In the genomic region with DNA sequence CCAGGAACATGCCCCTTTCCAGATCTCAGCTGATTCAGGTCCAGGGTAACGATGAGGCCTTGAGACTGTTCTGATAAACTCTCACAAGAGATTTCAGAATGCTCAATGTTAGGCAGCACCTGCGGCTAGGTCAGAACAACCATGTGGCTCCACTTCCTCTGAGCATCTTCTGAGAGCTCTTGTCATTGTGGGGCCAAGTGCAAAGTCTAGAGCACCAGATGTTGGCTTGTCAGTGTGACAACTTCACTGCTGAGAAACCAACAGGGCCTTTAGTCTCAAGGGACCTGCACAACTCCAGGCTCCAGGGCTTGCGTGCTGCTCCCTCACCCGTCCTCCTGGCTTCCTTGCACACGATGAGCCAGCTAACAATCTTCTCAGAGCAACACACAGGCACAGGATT, we compare ENCODE assay signal across 15 cellular contexts. TPM values are rescaled to one million over a fixed set of nuclear protein-coding genes. Genes with fewer than 3 reads are reported as not detected.
DNase-seq lines count a peak whose midpoint lies in the region; ATAC-seq and TF ChIP-seq lines count a peak whose summit lies in the region.
"Had no signal": no experiment of that assay in that cellular context is flagged by ENCODE, and none has a peak within 500 bp of the region (broad histone marks: within the 10 kb centered on the region; RNA-seq: fewer than 3 reads in every experiment).

No MANE protein-coding gene starts in this region.

- H3K4me3 ChIP-seq in Jurkat, Clone E6-1 (ENCODE audit: low read length): no peak overlapping the region
- H3K4me3 ChIP-seq: mucosa of descending colon, ovary, suprapubic skin had no signal

- TF ChIP-seq CTCF in CD4-positive, alpha-beta T cell (IDR thresholded peaks at IDR 0.05): no peak

- H3K9me3 Mint-ChIP-seq in activated T-cell treated with anti-CD3 and anti-CD28 coated beads, Interleukin-2, amount 50 U/mL, for 24 hours: no peaks in the 10 kb centered on the region
- H3K9me3 Mint-ChIP-seq in activated T-cell treated with anti-CD3 and anti-CD28 coated beads, Interleukin-2, amount 50 U/mL, for 4 hours: no peaks in the 10 kb centered on the region
- no peaks in the 10 kb centered on the region for H3K9me3 Mint-ChIP-seq in stimulated activated effector memory CD8-positive, alpha-beta T cell treated with anti-CD3 and anti-CD28 coated beads, Interleukin-12 subunit alpha, Interleukin-12 subunit beta, amount 100 ng/mL, for 72 hours
- no peaks in the 10 kb centered on the region for H3K9me3 Mint-ChIP-seq in CD4-positive, alpha-beta T cell

- peaks cover 6% of the 10 kb centered on the region for H3K4me1 Mint-ChIP-seq in activated T-cell treated with anti-CD3 and anti-CD28 coated beads, Interleukin-2, amount 50 U/mL, for 24 hours (ENCODE audit: low read depth)
- no peaks in the 10 kb centered on the region for H3K4me1 Mint-ChIP-seq in activated T-cell treated with anti-CD3 and anti-CD28 coated beads, Interleukin-2, amount 50 U/mL, for 4 hours (ENCODE audit: low read depth)
- peaks cover 12% of the 10 kb centered on the region for H3K4me1 Mint-ChIP-seq in stimulated activated effector memory CD8-positive, alpha-beta T cell treated with anti-CD3 and anti-CD28 coated beads, Interleukin-12 subunit alpha, Interleukin-12 subunit beta, amount 100 ng/mL, for 72 hours
- H3K4me1 Mint-ChIP-seq in CD4-positive, alpha-beta T cell (ENCODE audit: low read depth): no peaks in the 10 kb centered on the region

- H3K4me3 Mint-ChIP-seq in activated T-cell treated with anti-CD3 and anti-CD28 coated beads, Interleukin-2, amount 50 U/mL, for 24 hours: no peak overlapping the region
- no peak overlapping the region for H3K4me3 Mint-ChIP-seq in activated T-cell treated with anti-CD3 and anti-CD28 coated beads, Interleukin-2, amount 50 U/mL, for 4 hours
- no peak overlapping the region for H3K4me3 Mint-ChIP-seq in stimulated activated effector memory CD8-positive, alpha-beta T cell treated with anti-CD3 and anti-CD28 coated beads, Interleukin-12 subunit alpha, Interleukin-12 subunit beta, amount 100 ng/mL, for 72 hours
- no peak overlapping the region for H3K4me3 Mint-ChIP-seq in CD4-positive, alpha-beta T cell

- peaks cover 59% of the 10 kb centered on the region for H3K36me3 Mint-ChIP-seq in activated T-cell treated with anti-CD3 and anti-CD28 coated beads, Interleukin-2, amount 50 U/mL, for 24 hours (ENCODE audit: low read depth)
- H3K36me3 Mint-ChIP-seq in activated T-cell treated with anti-CD3 and anti-CD28 coated beads, Interleukin-2, amount 50 U/mL, for 4 hours (ENCODE audit: insufficient read depth): peaks cover 10% of the 10 kb centered on the region
- peaks cover 47% of the 10 kb centered on the region for H3K36me3 Mint-ChIP-seq in stimulated activated effector memory CD8-positive, alpha-beta T cell treated with anti-CD3 and anti-CD28 coated beads, Interleukin-12 subunit alpha, Interleukin-12 subunit beta, amount 100 ng/mL, for 72 hours
- peaks cover 44% of the 10 kb centered on the region for H3K36me3 Mint-ChIP-seq in CD4-positive, alpha-beta T cell (ENCODE audit: low read depth)

- DNase-seq in activated T-cell treated with anti-CD3 and anti-CD28 coated beads, Interleukin-2, amount 50 U/mL, for 24 hours: no peak
- no peak for DNase-seq in activated T-cell treated with anti-CD3 and anti-CD28 coated beads, Interleukin-2, amount 50 U/mL, for 4 hours
- DNase-seq in Jurkat, Clone E6-1 (ENCODE audit: low read depth, low spot score): peak; percentile 73
- DNase-seq in stimulated activated effector memory CD8-positive, alpha-beta T cell treated with anti-CD3 and anti-CD28 coated beads, Interleukin-12 subunit alpha, Interleukin-12 subunit beta, amount 100 ng/mL, for 72 hours (ENCODE audit: low spot score in 2 of 2): no peak
- DNase-seq in CD4-positive, alpha-beta T cell: no peak
- DNase-seq in NCI-H2029 (lab: John Stamatoyannopoulos, UW) (no peak), glomerular visceral epithelial cell (ENCODE audit: extremely low spot score) (no peak)
- DNase-seq: activated T-cell treated with anti-CD3 and anti-CD28 coated beads, Interleukin-2, amount 50 U/mL, for 48 hours; H7; kidney; mucosa of descending colon; NCI-H1048; ovary had no signal

- H3K27me3 Mint-ChIP-seq in activated T-cell treated with anti-CD3 and anti-CD28 coated beads, Interleukin-2, amount 50 U/mL, for 24 hours: no peaks in the 10 kb centered on the region
- no peaks in the 10 kb centered on the region for H3K27me3 Mint-ChIP-seq in activated T-cell treated with anti-CD3 and anti-CD28 coated beads, Interleukin-2, amount 50 U/mL, for 4 hours (ENCODE audit: low read depth)
- no peaks in the 10 kb centered on the region for H3K27me3 Mint-ChIP-seq in CD4-positive, alpha-beta T cell

- H3K9me3 ChIP-seq in CD4-positive, alpha-beta T cell (ENCODE audit: control insufficient read depth, low read length): no peaks in the 10 kb centered on the region
- H3K9me3 ChIP-seq: mucosa of descending colon, ovary, suprapubic skin had no signal

- peak overlapping the region; percentile 81 for H3K27ac Mint-ChIP-seq in activated T-cell treated with anti-CD3 and anti-CD28 coated beads, Interleukin-2, amount 50 U/mL, for 24 hours
- H3K27ac Mint-ChIP-seq in stimulated activated effector memory CD8-positive, alpha-beta T cell treated with anti-CD3 and anti-CD28 coated beads, Interleukin-12 subunit alpha, Interleukin-12 subunit beta, amount 100 ng/mL, for 72 hours: peak overlapping the region; percentile 75
- no peak overlapping the region for H3K27ac Mint-ChIP-seq in CD4-positive, alpha-beta T cell

- no peaks in the 10 kb centered on the region for H3K27me3 ChIP-seq in CD4-positive, alpha-beta T cell (ENCODE audit: control insufficient read depth, insufficient read depth, low read length)
- H3K27me3 ChIP-seq: ovary, suprapubic skin had no signal

- no peak for ATAC-seq in activated T-cell treated with anti-CD3 and anti-CD28 coated beads, Interleukin-2, amount 50 U/mL, for 4 hours
- peak; percentile 82 for ATAC-seq in GM21723 (IDR thresholded peaks at IDR 0.05; ENCODE audit: unreplicated experiment)
- ATAC-seq in stimulated activated effector memory CD8-positive, alpha-beta T cell treated with anti-CD3 and anti-CD28 coated beads, Interleukin-12 subunit alpha, Interleukin-12 subunit beta, amount 100 ng/mL, for 72 hours: no peak
- ATAC-seq in CD4-positive, alpha-beta T cell (ENCODE audit: poor library complexity): no peak
- ATAC-seq: mucosa of descending colon had no signal

- CTCF ChIA-PET in CD4-positive, alpha-beta T cell (lab: Charles Lee): no interaction called here

- POLR2A ChIA-PET in CD4-positive, alpha-beta T cell (lab: Charles Lee): no interaction called here

- no peak overlapping the region for H3K27ac ChIP-seq in CD4-positive, alpha-beta T cell (ENCODE audit: low read depth, low read length)
- H3K27ac ChIP-seq: ovary, suprapubic skin had no signal

- intact Hi-C loops in CD4-positive, alpha-beta T cell (cut with DNase I, micrococcal nuclease): no loop called here

RNA-seq across cellular contexts. Expression of gene FCSK, which starts 29.0 kb away (rescaled TPM):
- 10 to 100 TPM; 17.7 to 20.5 (median 19.2) TPM for total RNA-seq in activated T-cell treated with anti-CD3 and anti-CD28 coated beads, Interleukin-2, amount 50 U/mL, for 4 hours
- 8.7 TPM for polyA plus RNA-seq in Jurkat, Clone E6-1 (2012; ENCODE audit: insufficient read depth, insufficient read length)
- 10 to 100 TPM; 21.8 to 25.4 TPM for total RNA-seq in CD4-positive, alpha-beta T cell

RNA-seq across cellular contexts. Expression of gene COG4, which starts 39.9 kb away (rescaled TPM):
- 10 to 100 TPM; 24.0 to 31.6 (median 29.3) TPM for total RNA-seq in activated T-cell treated with anti-CD3 and anti-CD28 coated beads, Interleukin-2, amount 50 U/mL, for 4 hours
- 27.9 TPM for polyA plus RNA-seq in Jurkat, Clone E6-1 (2012; ENCODE audit: insufficient read depth, insufficient read length)
- total RNA-seq in CD4-positive, alpha-beta T cell: 10 to 100 TPM; 15.9 to 19.3 TPM

RNA-seq across cellular contexts. Expression of gene SF3B3, which starts 40.2 kb away (rescaled TPM):
- total RNA-seq in activated T-cell treated with anti-CD3 and anti-CD28 coated beads, Interleukin-2, amount 50 U/mL, for 4 hours: 100 to 1,000 TPM; 647 to 745 (median 710) TPM
- 400 TPM for polyA plus RNA-seq in Jurkat, Clone E6-1 (2012; ENCODE audit: insufficient read depth, insufficient read length)
- 100 to 1,000 TPM; 130 to 140 TPM for total RNA-seq in CD4-positive, alpha-beta T cell

RNA-seq across cellular contexts. Expression of gene ST3GAL2, which starts 44.5 kb away (rescaled TPM):
- total RNA-seq in activated T-cell treated with anti-CD3 and anti-CD28 coated beads, Interleukin-2, amount 50 U/mL, for 4 hours: 10 to 100 TPM; 15.0 to 18.1 (median 15.6) TPM
- 18.5 TPM for polyA plus RNA-seq in Jurkat, Clone E6-1 (2012; ENCODE audit: insufficient read depth, insufficient read length)
- total RNA-seq in CD4-positive, alpha-beta T cell: 10 to 100 TPM in 1 of 2 experiments, 1 to 10 TPM in 1; 9.8 to 11.1 TPM

Comparison
In these comparisons a context has a peak if more than half of its experiments do, and no peak if none do; other contexts are left out.
1. RNA of gene SF3B3, which starts 40.2 kb away (total RNA-seq): 647 to 745 TPM in activated T-cell treated with anti-CD3 and anti-CD28 coated beads, Interleukin-2, amount 50 U/mL, for 4 hours; 130 to 140 TPM in CD4-positive, alpha-beta T cell; every median in the first group is over 4 times any median in the second.